Comparison of ENCODE assay signal across 11 cellular contexts in the genomic region with DNA sequence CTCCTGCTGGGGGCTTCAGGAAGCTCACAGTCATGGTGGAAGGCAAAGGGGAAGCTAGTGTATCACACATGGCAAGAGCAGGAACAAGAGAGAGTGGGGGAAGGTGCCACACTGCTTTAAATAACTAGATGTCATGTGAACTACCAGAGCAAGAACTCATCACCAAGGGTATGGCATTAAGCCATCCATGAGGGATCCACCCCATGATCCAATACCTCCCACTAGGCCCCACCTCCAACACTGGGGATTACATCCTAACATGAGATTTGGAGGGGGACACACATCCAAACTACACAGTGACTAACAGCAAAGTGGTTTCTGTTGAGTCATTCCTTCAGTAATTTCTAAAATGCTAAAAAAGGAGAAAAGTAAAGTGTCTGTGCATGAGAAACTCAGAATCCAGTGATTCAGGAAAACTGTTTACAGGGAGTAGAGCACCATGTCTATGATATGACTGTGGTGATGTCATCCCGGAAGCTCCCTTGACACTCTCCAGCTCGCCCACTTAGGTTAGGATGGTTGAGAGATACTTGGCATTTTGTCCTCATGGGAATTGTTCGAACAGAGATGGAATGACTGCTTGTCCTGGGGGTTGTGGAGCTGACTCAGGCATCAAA. TPM values are rescaled to one million over a fixed set of nuclear protein-coding genes. Genes with fewer than 3 reads are reported as not detected.
A peak's percentile ranks its signal among the peaks of the same experiment; 100 is the strongest.
DNase-seq lines count a peak whose midpoint lies in the region; ATAC-seq and TF ChIP-seq lines count a peak whose summit lies in the region.
"Had no signal": no experiment of that assay in that cellular context is flagged by ENCODE, and none has a peak within 500 bp of the region (broad histone marks: within the 10 kb centered on the region; RNA-seq: fewer than 3 reads in every experiment).

No MANE protein-coding gene starts in this region.

- peaks cover 7% of the 10 kb centered on the region for H3K4me1 Mint-ChIP-seq in activated T-helper 1 cell treated with anti-CD3 and anti-CD28 coated beads, Interleukin-12 subunit alpha, Interleukin-12 subunit beta, Interleukin-2, Interleukin-4 antibody, amounts not matched to agents 30 ng/mL and 10 ng/mL and 1 ng/mL, durations not matched to agents 14 hours and 24 hours and 36 hours (ENCODE audit: low read depth)
- H3K4me1 Mint-ChIP-seq: brain had no signal

- H3K9me3 ChIP-seq in A673 (ENCODE audit: low read depth, low read length, poor library complexity, severe bottlenecking), result peaks cover 3% of the 10 kb centered on the region
- no peaks in the 10 kb centered on the region for H3K9me3 ChIP-seq in body of pancreas
- no peaks in the 10 kb centered on the region for H3K9me3 ChIP-seq in HAP-1

- in situ Hi-C loops in HAP-1 (cut with MboI; ENCODE audit: low sequenced_read_pairs), result loop anchor here (25.0 kb wide), 1 partner anchor 595 kb away; no protein-coding TSS in a partner anchor

- CTCF ChIA-PET in A673 (lab: Charles Lee), result no interaction called here

- H3K27ac Mint-ChIP-seq in activated T-helper 1 cell treated with anti-CD3 and anti-CD28 coated beads, Interleukin-12 subunit alpha, Interleukin-12 subunit beta, Interleukin-2, Interleukin-4 antibody, amounts not matched to agents 30 ng/mL and 10 ng/mL and 1 ng/mL, durations not matched to agents 14 hours and 24 hours and 36 hours, result no peak overlapping the region

- no peaks in the 10 kb centered on the region for H3K4me1 ChIP-seq in A673 (ENCODE audit: insufficient read depth, low read length, poor library complexity, severe bottlenecking)
- H3K4me1 ChIP-seq in body of pancreas, result no peaks in the 10 kb centered on the region
- no peaks in the 10 kb centered on the region for H3K4me1 ChIP-seq in HAP-1
- H3K4me1 ChIP-seq: parathyroid adenoma had no signal

- H3K27ac ChIP-seq in A673 (ENCODE audit: low read depth, low read length, poor library complexity, severe bottlenecking) (no peak overlapping the region), body of pancreas (no peak overlapping the region)
- H3K27ac ChIP-seq: parathyroid adenoma had no signal

- WGBS in body of pancreas, 2 donors, result 86 to 87% methylated on average over 3 of the region's 3 CpGs

- H3K9me3 Mint-ChIP-seq in activated T-helper 1 cell treated with anti-CD3 and anti-CD28 coated beads, Interleukin-12 subunit alpha, Interleukin-12 subunit beta, Interleukin-2, Interleukin-4 antibody, amounts not matched to agents 30 ng/mL and 10 ng/mL and 1 ng/mL, durations not matched to agents 14 hours and 24 hours and 36 hours, result peaks cover 8% of the 10 kb centered on the region

- TF ChIP-seq CTCF in A673 (conservative IDR thresholded peaks at IDR 0.05; ENCODE audit: low read depth, low read length) (no peak), body of pancreas (IDR thresholded peaks at IDR 0.05) (no peak)

- no peak for TF ChIP-seq POLR2A in body of pancreas (IDR thresholded peaks at IDR 0.05)

- H3K27me3 Mint-ChIP-seq in activated T-helper 1 cell treated with anti-CD3 and anti-CD28 coated beads, Interleukin-12 subunit alpha, Interleukin-12 subunit beta, Interleukin-2, Interleukin-4 antibody, amounts not matched to agents 30 ng/mL and 10 ng/mL and 1 ng/mL, durations not matched to agents 14 hours and 24 hours and 36 hours (ENCODE audit: insufficient read depth), result no peaks in the 10 kb centered on the region
- H3K27me3 Mint-ChIP-seq: brain had no signal

- no TSS peak for BruUV-seq in A673 (replicated peaks; lab: Mats Ljungman, UMichigan)

- peaks cover 88% of the 10 kb centered on the region for H3K36me3 Mint-ChIP-seq in activated T-helper 1 cell treated with anti-CD3 and anti-CD28 coated beads, Interleukin-12 subunit alpha, Interleukin-12 subunit beta, Interleukin-2, Interleukin-4 antibody, amounts not matched to agents 30 ng/mL and 10 ng/mL and 1 ng/mL, durations not matched to agents 14 hours and 24 hours and 36 hours (ENCODE audit: low read depth)

- ATAC-seq in body of pancreas, result no peak
- ATAC-seq in GM18511 (IDR thresholded peaks at IDR 0.05; ENCODE audit: unreplicated experiment), result no peak

- H3K27me3 ChIP-seq in A673 (replicated peaks; ENCODE audit: insufficient read depth, low read depth, low read length, poor library complexity) (no peaks in the 10 kb centered on the region), body of pancreas (no peaks in the 10 kb centered on the region), HAP-1 (ENCODE audit: low read depth) (no peaks in the 10 kb centered on the region)

- DNase-seq in A673 (ENCODE audit: low spot score) (peak; percentile 9), EH (ENCODE audit: low read depth) (peak; percentile 99), UCSD-AML1 (lab: John Stamatoyannopoulos, UW; ENCODE audit: unreplicated experiment) (peak; percentile 12), foreskin melanocyte (peak; percentile 17), body of pancreas (no peak), HAP-1 (ENCODE audit: low spot score in 2 of 2) (no peak)
- DNase-seq in activated T-helper 1 cell treated with anti-CD3 and anti-CD28 coated beads, Interleukin-12 subunit alpha, Interleukin-12 subunit beta, Interleukin-2, Interleukin-4 antibody, amounts not matched to agents 30 ng/mL and 10 ng/mL and 1 ng/mL, durations not matched to agents 14 hours and 24 hours and 36 hours (ENCODE audit: low spot score), result no peak
- DNase-seq: NCI-H748 treated with DMSO at 0.1 percent for 48 hours had no signal

- no peak overlapping the region for H3K4me3 Mint-ChIP-seq in activated T-helper 1 cell treated with anti-CD3 and anti-CD28 coated beads, Interleukin-12 subunit alpha, Interleukin-12 subunit beta, Interleukin-2, Interleukin-4 antibody, amounts not matched to agents 30 ng/mL and 10 ng/mL and 1 ng/mL, durations not matched to agents 14 hours and 24 hours and 36 hours
- H3K4me3 Mint-ChIP-seq: brain had no signal

- intact Hi-C loops in A673 (cut with micrococcal nuclease; ENCODE audit: unreplicated experiment) (no loop called here), body of pancreas (cut with DNase I) (no loop called here)
- intact Hi-C loops in activated T-helper 1 cell treated with anti-CD3 and anti-CD28 coated beads, Interleukin-12 subunit alpha, Interleukin-12 subunit beta, Interleukin-2, Interleukin-4 antibody, amounts not matched to agents 30 ng/mL and 10 ng/mL and 1 ng/mL, durations not matched to agents 14 hours and 24 hours and 36 hours (cut with micrococcal nuclease), result no loop called here

- H3K36me3 ChIP-seq in A673 (ENCODE audit: insufficient read depth, low read length, poor library complexity, severe bottlenecking) (peaks cover 67% of the 10 kb centered on the region), body of pancreas (replicated peaks in 1 of 2; ENCODE audit: insufficient read depth in 1 of 2, low read depth in 2 of 2) (peaks cover 4 to 21% of the 10 kb centered on the region in 2 donors), HAP-1 (replicated peaks) (peaks cover 74% of the 10 kb centered on the region)

- POLR2A ChIA-PET in A673 (lab: Charles Lee; ENCODE audit: low non-redundant PET), result no interaction called here

- H3K4me3 ChIP-seq in A673 (ENCODE audit: low read depth, low read length, poor library complexity, severe bottlenecking) (no peak overlapping the region), body of pancreas (no peak overlapping the region), HAP-1 (no peak overlapping the region)

RNA-seq across cellular contexts. Expression of a gene that starts 50.3 kb away (rescaled TPM):
- total RNA-seq in A673 (2021) (62.1 and 64.5 TPM in 2 replicates), body of pancreas (10 to 100 TPM; 11.5 to 21.5 TPM)
- total RNA-seq in activated T-helper 1 cell treated with anti-CD3 and anti-CD28 coated beads, Interleukin-12 subunit alpha, Interleukin-12 subunit beta, Interleukin-2, Interleukin-4 antibody, amounts not matched to agents 30 ng/mL and 10 ng/mL and 1 ng/mL, durations not matched to agents 14 hours and 24 hours and 36 hours, result 67.6 and 75.1 TPM in 2 replicates

Comparison
In these comparisons a context has a peak if more than half of its experiments do, and no peak if none do; other contexts are left out.
1. DNase-seq: peak in A673 (single experiment), EH (single experiment), UCSD-AML1 (single experiment) and foreskin melanocyte (single experiment); none in body of pancreas (0 of 4), HAP-1 (0 of 2) and activated T-helper 1 cell treated with anti-CD3 and anti-CD28 coated beads, Interleukin-12 subunit alpha, Interleukin-12 subunit beta, Interleukin-2, Interleukin-4 antibody, amounts not matched to agents 30 ng/mL and 10 ng/mL and 1 ng/mL, durations not matched to agents 14 hours and 24 hours and 36 hours (single experiment).